In the genomic region with DNA sequence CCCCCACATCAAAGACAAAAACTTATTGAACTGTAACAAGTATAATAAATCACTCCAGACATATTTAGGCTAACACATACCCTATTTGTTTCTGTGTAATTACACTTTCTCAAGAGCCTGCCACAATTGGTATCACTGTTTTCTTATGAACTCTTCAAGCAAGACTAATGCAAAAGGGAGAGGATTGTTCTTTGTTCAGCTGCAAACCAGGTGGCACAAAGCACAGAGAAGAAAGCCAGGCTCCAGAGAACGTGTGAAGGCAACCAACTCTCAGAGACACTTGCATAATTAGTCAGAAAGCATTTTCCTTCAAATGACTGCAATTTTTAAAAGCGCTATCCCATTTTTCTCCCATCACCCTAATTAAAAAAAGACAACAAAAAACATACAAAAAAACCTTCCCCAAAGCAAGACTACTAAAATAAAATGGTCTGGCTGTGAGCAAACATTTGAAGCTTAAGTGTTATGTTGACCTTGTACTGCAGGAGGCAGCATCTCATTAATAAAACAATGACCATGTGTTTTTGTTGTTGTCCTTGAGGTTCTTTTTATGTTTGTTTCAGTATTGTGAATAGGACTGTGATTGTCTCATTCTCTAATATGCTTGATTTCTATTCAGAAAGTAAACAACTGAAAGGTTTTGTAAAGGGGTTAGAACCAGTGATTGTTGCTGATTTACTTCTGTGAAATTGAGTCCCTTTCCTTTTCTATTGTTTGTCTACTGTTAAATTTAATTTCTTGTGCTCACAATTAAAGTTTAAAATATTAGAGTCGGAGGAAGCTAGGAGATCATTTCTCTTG, we compare ENCODE assay signal across 8 cellular contexts.
DNase-seq lines count a peak whose midpoint lies in the region; ATAC-seq and TF ChIP-seq lines count a peak whose summit lies in the region.

No MANE protein-coding gene starts in this region.

- H3K9me3 ChIP-seq in OCI-LY7 (ENCODE audit: low read length): no peaks in the 10 kb centered on the region
- no peaks in the 10 kb centered on the region for H3K9me3 ChIP-seq in trophoblast cell (ENCODE audit: insufficient read depth, low read depth, low read length)

- POLR2A ChIA-PET in BJ (lab: Charles Lee): no interaction called here
- POLR2A ChIA-PET in OCI-LY7 (lab: Charles Lee): no interaction called here

- no peak overlapping the region for H3K4me3 Mint-ChIP-seq in activated T-helper 2 cell treated with anti-CD3 and anti-CD28 coated beads, Interferon-gamma antibody, Interleukin-2, Interleukin-4, amounts not matched to agents 10 μg/mL and 5 μg/mL and 100 μg/mL, durations not matched to agents 14 hours and 24 hours and 36 hours (ENCODE audit: low read depth)

- intact Hi-C loops in OCI-LY7 (cut with micrococcal nuclease; ENCODE audit: unreplicated experiment): loop anchor here (1.0 kb wide), 1 partner anchor 305 kb away; no protein-coding TSS in a partner anchor
- intact Hi-C loops in activated T-helper 2 cell treated with anti-CD3 and anti-CD28 coated beads, Interferon-gamma antibody, Interleukin-2, Interleukin-4, amounts not matched to agents 10 μg/mL and 5 μg/mL and 100 μg/mL, durations not matched to agents 14 hours and 24 hours and 36 hours (cut with micrococcal nuclease): loop anchor here (10.0 kb wide), 1 partner anchor 459 kb away; no protein-coding TSS in a partner anchor

- no peak overlapping the region for H4K8ac ChIP-seq in trophoblast cell (ENCODE audit: low read depth, low read length)

- CTCF ChIA-PET in BJ (lab: Yijun Ruan, JAX) (interaction anchor here (0.6 to 2.4 kb wide), 12 partner anchors 14 to 461 kb away, joined by 3 to 13 read pairs (median 4); a partner anchor contains a TSS), OCI-LY7 (lab: Charles Lee; ENCODE audit: unreplicated experiment) (no interaction called here)

- no peak overlapping the region for H3K4me2 ChIP-seq in OCI-LY7 (ENCODE audit: low read length)
- H3K4me2 ChIP-seq in trophoblast cell (ENCODE audit: low read length): no peak overlapping the region

- no peak overlapping the region for H3K4ac ChIP-seq in trophoblast cell (ENCODE audit: low read depth, low read length)

- no peaks in the 10 kb centered on the region for H4K20me1 ChIP-seq in OCI-LY7 (ENCODE audit: insufficient read depth, low read length)

- H3K27ac Mint-ChIP-seq in activated T-helper 2 cell treated with anti-CD3 and anti-CD28 coated beads, Interferon-gamma antibody, Interleukin-2, Interleukin-4, amounts not matched to agents 10 μg/mL and 5 μg/mL and 100 μg/mL, durations not matched to agents 14 hours and 24 hours and 36 hours: no peak overlapping the region

- no peaks in the 10 kb centered on the region for H3K9me2 ChIP-seq in OCI-LY7 (ENCODE audit: insufficient read depth, low read length)

- no peaks in the 10 kb centered on the region for H3K36me3 ChIP-seq in BJ (ENCODE audit: control insufficient read depth, insufficient read depth, low read length)
- H3K36me3 ChIP-seq in OCI-LY7 (ENCODE audit: insufficient read depth, low read length): no peaks in the 10 kb centered on the region
- no peaks in the 10 kb centered on the region for H3K36me3 ChIP-seq in trophoblast cell (ENCODE audit: control insufficient read depth in 1 of 2, insufficient read depth in 2 of 2, low read length in 2 of 2)

- H3K9ac ChIP-seq in trophoblast cell (ENCODE audit: low read length): no peak overlapping the region

- H2BK120ac ChIP-seq in trophoblast cell (ENCODE audit: insufficient read depth, low read length, poor library complexity): peak overlapping the region; percentile 66

- H3K79me2 ChIP-seq in OCI-LY7 (ENCODE audit: insufficient read depth, low read depth, low read length): no peaks in the 10 kb centered on the region
- H3K79me2 ChIP-seq in trophoblast cell (ENCODE audit: control insufficient read depth, insufficient read depth, low read length, poor library complexity): no peaks in the 10 kb centered on the region

- no peak overlapping the region for H4K91ac ChIP-seq in trophoblast cell (ENCODE audit: low read depth, low read length)

- TF ChIP-seq CTCF in BJ (IDR thresholded peaks at IDR 0.05; ENCODE audit: insufficient read depth, low read depth, low read length) (peak; percentile 60), OCI-LY7 (conservative IDR thresholded peaks at IDR 0.05; ENCODE audit: low read length) (peak; percentile 64), fibroblast of pulmonary artery (IDR thresholded peaks at IDR 0.05; ENCODE audit: low read length, missing control alignments) (peak; percentile 68)

- no peak overlapping the region for H2BK5ac ChIP-seq in trophoblast cell (ENCODE audit: low read depth, low read length, poor library complexity)

- H3K4me3 ChIP-seq in BJ (ENCODE audit: low read depth, low read length): no peak overlapping the region
- no peak overlapping the region for H3K4me3 ChIP-seq in OCI-LY7 (ENCODE audit: low read depth, low read length, poor library complexity, severe bottlenecking)
- no peak overlapping the region for H3K4me3 ChIP-seq in fibroblast of pulmonary artery (replicated peaks; ENCODE audit: low read depth, low read length)
- no peak overlapping the region for H3K4me3 ChIP-seq in trophoblast cell (ENCODE audit: low read depth, low read length)

- H2AFZ ChIP-seq in OCI-LY7 (ENCODE audit: low read length): no peak overlapping the region; the same call in 1 of the 2 replicates
- no peak overlapping the region for H2AFZ ChIP-seq in trophoblast cell (ENCODE audit: insufficient read depth, low read length, poor library complexity)

- peak overlapping the region; percentile 10 for H2BK12ac ChIP-seq in trophoblast cell (ENCODE audit: low read length)

- WGBS in trophoblast cell (ENCODE audit: extremely low coverage, insufficient coverage, insufficient read length): no CpG with 5 or more reads among the region's 3 CpGs

- no peaks in the 10 kb centered on the region for H3K36me3 Mint-ChIP-seq in activated T-helper 2 cell treated with anti-CD3 and anti-CD28 coated beads, Interferon-gamma antibody, Interleukin-2, Interleukin-4, amounts not matched to agents 10 μg/mL and 5 μg/mL and 100 μg/mL, durations not matched to agents 14 hours and 24 hours and 36 hours (ENCODE audit: low read depth)

- no peak overlapping the region for H3K23ac ChIP-seq in trophoblast cell (ENCODE audit: low read length)

- no peaks in the 10 kb centered on the region for H3K27me3 Mint-ChIP-seq in activated T-helper 2 cell treated with anti-CD3 and anti-CD28 coated beads, Interferon-gamma antibody, Interleukin-2, Interleukin-4, amounts not matched to agents 10 μg/mL and 5 μg/mL and 100 μg/mL, durations not matched to agents 14 hours and 24 hours and 36 hours (ENCODE audit: low read depth)

- peaks cover 1% of the 10 kb centered on the region for H3K4me1 Mint-ChIP-seq in activated T-helper 2 cell treated with anti-CD3 and anti-CD28 coated beads, Interferon-gamma antibody, Interleukin-2, Interleukin-4, amounts not matched to agents 10 μg/mL and 5 μg/mL and 100 μg/mL, durations not matched to agents 14 hours and 24 hours and 36 hours (ENCODE audit: low read depth)

- no peak overlapping the region for H3K18ac ChIP-seq in trophoblast cell (ENCODE audit: low read length)

- H3K79me1 ChIP-seq in trophoblast cell (ENCODE audit: low read length): peaks cover 3% of the 10 kb centered on the region

- peak; percentile 9 for DNase-seq in BJ (ENCODE audit: low read depth)
- DNase-seq in OCI-LY7 (ENCODE audit: low spot score): no peak
- peak; percentile 83 for DNase-seq in fibroblast of pulmonary artery (ENCODE audit: low read depth)
- peak in 1 of 2 donors; percentile 49 for DNase-seq in trophoblast cell
- no peak for DNase-seq in activated T-helper 2 cell treated with anti-CD3 and anti-CD28 coated beads, Interferon-gamma antibody, Interleukin-2, Interleukin-4, amounts not matched to agents 10 μg/mL and 5 μg/mL and 100 μg/mL, durations not matched to agents 14 hours and 24 hours and 36 hours (ENCODE audit: low spot score)
- no peak for DNase-seq in mucosa of gallbladder (ENCODE audit: low spot score)

- no peaks in the 10 kb centered on the region for H3K27me3 ChIP-seq in BJ (ENCODE audit: control insufficient read depth, insufficient read depth, low read length)
- no peaks in the 10 kb centered on the region for H3K27me3 ChIP-seq in trophoblast cell (ENCODE audit: insufficient read depth, low read length)

- no peak overlapping the region for H3K27ac ChIP-seq in OCI-LY7 (ENCODE audit: low read depth, low read length, poor library complexity, severe bottlenecking)
- no peak overlapping the region for H3K27ac ChIP-seq in trophoblast cell (ENCODE audit: low read depth, low read length)

- no peak overlapping the region for H2AK5ac ChIP-seq in trophoblast cell (ENCODE audit: low read length)

- no peaks in the 10 kb centered on the region for H3K9me3 Mint-ChIP-seq in activated T-helper 2 cell treated with anti-CD3 and anti-CD28 coated beads, Interferon-gamma antibody, Interleukin-2, Interleukin-4, amounts not matched to agents 10 μg/mL and 5 μg/mL and 100 μg/mL, durations not matched to agents 14 hours and 24 hours and 36 hours

- no TSS peak for BruUV-seq in OCI-LY7 (replicated peaks; lab: Mats Ljungman, UMichigan)

- no peak overlapping the region for H4K12ac ChIP-seq in trophoblast cell (ENCODE audit: low read depth, low read length)

- ATAC-seq in HG02885 (IDR thresholded peaks at IDR 0.05; ENCODE audit: poor library complexity, unreplicated experiment) (peak; percentile 50), GM19023 (IDR thresholded peaks at IDR 0.05; ENCODE audit: unreplicated experiment) (no peak)

- H3K4me1 ChIP-seq in OCI-LY7 (ENCODE audit: insufficient read depth, low read length, poor library complexity, severe bottlenecking) (no peaks in the 10 kb centered on the region), trophoblast cell (ENCODE audit: control insufficient read depth in 1 of 2, insufficient read depth in 2 of 2, low read length in 2 of 2) (peaks cover 0 to 4% of the 10 kb centered on the region in 2 experiments)

- H3K14ac ChIP-seq in trophoblast cell (ENCODE audit: low read length): no peak overlapping the region

Comparison
In these comparisons a context has a peak if more than half of its experiments do, and no peak if none do; other contexts are left out.
1. DNase-seq: peak in BJ (single experiment) and fibroblast of pulmonary artery (single experiment); none in OCI-LY7 (single experiment), activated T-helper 2 cell treated with anti-CD3 and anti-CD28 coated beads, Interferon-gamma antibody, Interleukin-2, Interleukin-4, amounts not matched to agents 10 μg/mL and 5 μg/mL and 100 μg/mL, durations not matched to agents 14 hours and 24 hours and 36 hours (single experiment) and mucosa of gallbladder (single experiment).
2. Peak in every context shown above with its lines, with median percentiles within 50 percentile points of each other: CTCF ChIP-seq.